In the genomic region with DNA sequence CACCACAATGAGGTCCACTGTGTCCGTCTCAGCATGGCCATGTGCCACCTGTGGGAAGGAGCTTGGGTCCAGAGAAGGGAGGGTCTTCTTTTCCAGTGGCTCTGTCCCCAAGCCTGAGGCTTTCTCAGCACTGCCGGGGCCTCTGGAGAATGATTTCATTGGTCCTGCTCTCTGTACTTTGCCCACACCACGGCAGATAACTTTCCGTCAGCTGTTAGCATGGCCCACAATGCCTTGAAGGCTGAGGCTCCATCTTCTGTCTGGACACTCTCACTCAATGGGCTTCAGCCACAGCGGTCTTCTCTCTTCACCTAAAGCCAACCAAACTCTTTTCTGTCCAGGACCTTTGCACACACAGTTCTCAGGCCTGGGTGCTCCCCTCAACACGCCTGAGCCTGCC, we compare ENCODE assay signal across 22 cellular contexts.
A peak's percentile ranks its signal among the peaks of the same experiment; 100 is the strongest.
DNase-seq lines count a peak whose midpoint lies in the region; ATAC-seq, FAIRE-seq and TF ChIP-seq lines count a peak whose summit lies in the region.
"Had no signal": no experiment of that assay in that cellular context is flagged by ENCODE, and none has a peak within 500 bp of the region (broad histone marks: within the 10 kb centered on the region; RNA-seq: fewer than 3 reads in every experiment).

No MANE protein-coding gene starts in this region.

- FAIRE-seq in HepG2 (lab: Jason Lieb, UNC) = no peak
- FAIRE-seq: A204.1, GM12891, GM18507 had no signal

- H4K20me1 ChIP-seq in HepG2 (ENCODE audit: insufficient read depth, low read length) = no peaks in the 10 kb centered on the region
- H4K20me1 ChIP-seq: BLaER1 had no signal

- intact Hi-C loops in HepG2 (cut with micrococcal nuclease; ENCODE audit: unreplicated experiment) = no loop called here

- no peak for TF ChIP-seq CTCF in HepG2 (CRISPR knock-in tag; IDR thresholded peaks at IDR 0.05)
- TF ChIP-seq CTCF in osteocyte (IDR thresholded peaks at IDR 0.05) = no peak

- no peak overlapping the region for H3K4me3 Mint-ChIP-seq in stimulated activated naive CD8-positive, alpha-beta T cell treated with anti-CD3 and anti-CD28 coated beads, Interleukin-15, amount 100 ng/mL, for 72 hours
- H3K4me3 Mint-ChIP-seq in osteocyte (ENCODE audit: unreplicated experiment) = no peak overlapping the region
- H3K4me3 Mint-ChIP-seq: B cell; CD4-positive, CD25-positive, alpha-beta regulatory T cell; CD8-positive, alpha-beta T cell; GM23338; H9 had no signal

- TF ChIP-seq POLR2A in HepG2 (IDR thresholded peaks at IDR 0.05; ENCODE audit: insufficient read depth in 1 of 2, low read depth in 2 of 2, low read length in 2 of 2) = no peak

- no TSS peak for BruUV-seq in HepG2 (replicated peaks; lab: Mats Ljungman, UMichigan)

- CTCF ChIA-PET in HepG2 (lab: Yijun Ruan, JAX; ENCODE audit: low intra/inter-chr PET ratio, low total read pairs) = no interaction called here

- POLR2A ChIA-PET in HepG2 (lab: Yijun Ruan, JAX) = interaction anchor here (1.2 kb wide), 1 partner anchor 22 kb away, joined by 3 read pairs; no protein-coding TSS in a partner anchor

- peaks cover 1% of the 10 kb centered on the region for H3K36me3 Mint-ChIP-seq in osteocyte (ENCODE audit: unreplicated experiment)
- H3K36me3 Mint-ChIP-seq: CD4-positive, CD25-positive, alpha-beta regulatory T cell; CD8-positive, alpha-beta T cell had no signal

- no peaks in the 10 kb centered on the region for H3K27me3 ChIP-seq in HepG2 (ENCODE audit: control insufficient read depth in 1 of 2, insufficient read depth in 2 of 2, low read length in 2 of 2)
- H3K27me3 ChIP-seq: BLaER1 had no signal

- no peak overlapping the region for H3K9ac ChIP-seq in HepG2 (ENCODE audit: insufficient read depth, low read depth, low read length)
- H3K9ac ChIP-seq: BLaER1 had no signal

- H3K4me1 Mint-ChIP-seq in stimulated activated naive CD8-positive, alpha-beta T cell treated with anti-CD3 and anti-CD28 coated beads, Interleukin-15, amount 100 ng/mL, for 72 hours = no peaks in the 10 kb centered on the region
- H3K4me1 Mint-ChIP-seq in osteocyte (ENCODE audit: unreplicated experiment) = peaks cover 39% of the 10 kb centered on the region
- H3K4me1 Mint-ChIP-seq: B cell; CD4-positive, CD25-positive, alpha-beta regulatory T cell had no signal

- H2AFZ ChIP-seq in HepG2 (ENCODE audit: low read length) = no peak overlapping the region
- H2AFZ ChIP-seq: GM23338 had no signal

- WGBS in HepG2 (ENCODE audit: low lambda C conversion rate) = 75% methylated on average over 5 of the region's 6 CpGs

- in situ Hi-C loops in HepG2 (cut with HindIII; ENCODE audit: extremely low pct_ligation_motif_present, low pct_unique_long_range_greater_than_20kb) = no loop called here

- no peaks in the 10 kb centered on the region for H3K79me2 ChIP-seq in HepG2 (ENCODE audit: insufficient read depth, low read length)

- H3K9me3 Mint-ChIP-seq in stimulated activated naive CD8-positive, alpha-beta T cell treated with anti-CD3 and anti-CD28 coated beads, Interleukin-15, amount 100 ng/mL, for 72 hours = peaks cover 0 to 6% of the 10 kb centered on the region in 2 donors
- peaks cover 8% of the 10 kb centered on the region for H3K9me3 Mint-ChIP-seq in osteocyte (ENCODE audit: unreplicated experiment)
- H3K9me3 Mint-ChIP-seq: GM23338 had no signal

- TF ChIP-seq RAD21 in HepG2 (CRISPR knock-in tag; IDR thresholded peaks at IDR 0.05) = no peak

- H3K4me1 ChIP-seq in HepG2 (ENCODE audit: insufficient read depth, low read length) = peaks cover 58% of the 10 kb centered on the region

- peak overlapping the region; percentile 36; the same call in 1 of the 2 replicates for H3K4me2 ChIP-seq in HepG2 (ENCODE audit: low read depth, low read length)
- H3K4me2 ChIP-seq: BLaER1, GM23338 had no signal

- peak; percentile 23 for ATAC-seq in stimulated activated naive CD8-positive, alpha-beta T cell treated with anti-CD3 and anti-CD28 coated beads, Interleukin-15, Interleukin-2, amounts not matched to agents 100 U/mL and 50 U/mL, for 24 hours
- ATAC-seq in stimulated activated naive CD8-positive, alpha-beta T cell treated with anti-CD3 and anti-CD28 coated beads, Interleukin-15, amount 100 ng/mL, for 72 hours = no peak
- ATAC-seq in HepG2 (no peak), HG03175 (IDR thresholded peaks at IDR 0.05; ENCODE audit: unreplicated experiment) (no peak), GM19452 (IDR thresholded peaks at IDR 0.05; ENCODE audit: unreplicated experiment) (no peak)
- ATAC-seq: CD8-positive, alpha-beta T cell; GM23338; HCT116 had no signal

- no peak overlapping the region for H3K27ac Mint-ChIP-seq in stimulated activated naive CD8-positive, alpha-beta T cell treated with anti-CD3 and anti-CD28 coated beads, Interleukin-15, amount 100 ng/mL, for 72 hours
- H3K27ac Mint-ChIP-seq in osteocyte (ENCODE audit: unreplicated experiment) = no peak overlapping the region
- H3K27ac Mint-ChIP-seq: B cell; CD8-positive, alpha-beta T cell; GM23338 had no signal

- no peaks in the 10 kb centered on the region for H3K9me3 ChIP-seq in HepG2 (ENCODE audit: low read length)

- peaks cover 15% of the 10 kb centered on the region for H3K27me3 Mint-ChIP-seq in stimulated activated naive CD8-positive, alpha-beta T cell treated with anti-CD3 and anti-CD28 coated beads, Interleukin-15, amount 100 ng/mL, for 72 hours
- H3K27me3 Mint-ChIP-seq in osteocyte (ENCODE audit: unreplicated experiment) = peaks cover 43% of the 10 kb centered on the region
- H3K27me3 Mint-ChIP-seq: B cell; CD4-positive, CD25-positive, alpha-beta regulatory T cell had no signal

- DNase-seq in stimulated activated naive CD8-positive, alpha-beta T cell treated with anti-CD3 and anti-CD28 coated beads, Interleukin-15, Interleukin-2, amounts not matched to agents 100 U/mL and 50 U/mL, for 24 hours = no peak
- no peak for DNase-seq in stimulated activated naive CD8-positive, alpha-beta T cell treated with anti-CD3 and anti-CD28 coated beads, Interleukin-15, amount 100 ng/mL, for 72 hours
- DNase-seq in HepG2 (ENCODE audit: low spot score) = no peak
- DNase-seq in osteocyte (ENCODE audit: extremely low spot score, unreplicated experiment) = peak; percentile 44
- no peak for DNase-seq in SIG-M5 (lab: John Stamatoyannopoulos, UW)
- DNase-seq: CD4-positive, CD25-positive, alpha-beta regulatory T cell; CD8-positive, alpha-beta T cell; DMS53; DMS79 treated with DMSO at 0.1 percent for 48 hours; GF-D8; H9 had no signal

- H3K4me3 ChIP-seq in HepG2 (replicated peaks in 1 of 3; ENCODE audit: insufficient read depth in 1 of 3, low read depth in 2 of 3, low read length in 3 of 3) = no peak overlapping the region
- H3K4me3 ChIP-seq: BLaER1, GM23338 had no signal

- no peaks in the 10 kb centered on the region for H3K36me3 ChIP-seq in HepG2 (replicated peaks in 1 of 2; ENCODE audit: control insufficient read depth in 1 of 2, insufficient read depth in 2 of 2, low read length in 2 of 2)
- H3K36me3 ChIP-seq: BLaER1 had no signal

- no peak overlapping the region for H3K27ac ChIP-seq in HepG2 (ENCODE audit: extremely low read length, insufficient read depth, low read length)
- H3K27ac ChIP-seq: 22Rv1, BLaER1, C4-2B had no signal

- TF ChIP-seq EP300 in HepG2 (IDR thresholded peaks at IDR 0.05; ENCODE audit: low read depth in 2 of 2, low read length in 2 of 2) (no peak), HepG2 (CRISPR knock-in tag; IDR thresholded peaks at IDR 0.05; ENCODE audit: borderline replicate concordance) (no peak)

TF ChIP-seq in HepG2, 621 proteins besides CTCF, POLR2A, EP300 and RAD21 (continues in another document):
- TF ChIP-seq MATR3 (CRISPR knock-in tag; IDR thresholded peaks at IDR 0.05) (no peak), LCORL (IDR thresholded peaks at IDR 0.05) (no peak), LCORL (CRISPR knock-in tag; IDR thresholded peaks at IDR 0.05) (0 out of 2 replicates have a peak, but pooled peaks have one; percentile 9), ZNF687 (CRISPR knock-in tag; IDR thresholded peaks at IDR 0.05) (peak; percentile 50), TFAP4 (IDR thresholded peaks at IDR 0.05; ENCODE audit: borderline replicate concordance, low read depth) (peak; percentile 43; the same call in 1 of the 2 replicates), ZFX (CRISPR knock-in tag; IDR thresholded peaks at IDR 0.05; ENCODE audit: low read depth) (peak; percentile 51), MXD4 (CRISPR knock-in tag; IDR thresholded peaks at IDR 0.05) (no peak)
